ENCODE assay signal across 9 cellular contexts in genomic region chr3:129690406-129690805, GRCh38.
A peak's percentile ranks its signal among the peaks of the same experiment; 100 is the strongest.
DNase-seq lines count a peak whose midpoint lies in the region; ATAC-seq and TF ChIP-seq lines count a peak whose summit lies in the region.
"Had no signal": no experiment of that assay in that cellular context is flagged by ENCODE, and none has a peak within 500 bp of the region (broad histone marks: within the 10 kb centered on the region; RNA-seq: fewer than 3 reads in every experiment).

No MANE protein-coding gene starts in this region.

- H3K27me3 Mint-ChIP-seq in brain = peaks cover 2% of the 10 kb centered on the region

- no peaks in the 10 kb centered on the region for H3K27me3 ChIP-seq in upper lobe of right lung
- H3K27me3 ChIP-seq: tibial nerve had no signal

- H3K27ac ChIP-seq in upper lobe of right lung = no peak overlapping the region

- peak overlapping the region; percentile 34 to 99 (median 97) for H3K27ac Mint-ChIP-seq in brain

- DNase-seq in activated T-cell treated with anti-CD3 and anti-CD28 coated beads for 4 hours (peak; percentile 19), LHCN-M2 (ENCODE audit: low read depth) (peak; percentile 55), OCI-M1 (lab: John Stamatoyannopoulos, UW) (peak; percentile 81), islet precursor cell (peak; percentile 59), upper lobe of right lung (no peak)
- DNase-seq in activated T-cell treated with anti-CD3 and anti-CD28 coated beads, Interleukin-2, amount 50 U/mL, for 48 hours = no peak

- peaks cover 17% of the 10 kb centered on the region for H3K4me1 ChIP-seq in upper lobe of right lung

- H3K4me1 Mint-ChIP-seq in brain = peaks cover 61% of the 10 kb centered on the region

- no peak overlapping the region for H3K4me3 ChIP-seq in upper lobe of right lung
- H3K4me3 ChIP-seq: tibial nerve had no signal

- H3K36me3 ChIP-seq in upper lobe of right lung = no peaks in the 10 kb centered on the region
- H3K36me3 ChIP-seq: tibial nerve had no signal

- no peak for TF ChIP-seq CTCF in brain (conservative IDR thresholded peaks at IDR 0.05)
- no peak for TF ChIP-seq CTCF in upper lobe of right lung (IDR thresholded peaks at IDR 0.05)

- ATAC-seq in GM21529 (IDR thresholded peaks at IDR 0.05; ENCODE audit: unreplicated experiment) = peak; percentile 91
- peak; percentile 88 for ATAC-seq in upper lobe of right lung

- H3K9me3 ChIP-seq in upper lobe of right lung = no peaks in the 10 kb centered on the region
- H3K9me3 ChIP-seq: tibial nerve had no signal

- intact Hi-C loops in upper lobe of right lung (cut with DNase I) = no loop called here

- H3K4me3 Mint-ChIP-seq in brain = peak overlapping the region; percentile 10 to 91 (median 29)

- peaks cover 11% of the 10 kb centered on the region for H3K36me3 Mint-ChIP-seq in brain

- H3K9me3 Mint-ChIP-seq in brain = peaks cover 0 to 6% (median 3%) of the 10 kb centered on the region in 5 experiments

Comparison
In these comparisons a context has a peak if more than half of its experiments do, and no peak if none do; other contexts are left out.
1. DNase-seq: peak in activated T-cell treated with anti-CD3 and anti-CD28 coated beads for 4 hours (single experiment), LHCN-M2 (single experiment), OCI-M1 (single experiment) and islet precursor cell (single experiment); none in activated T-cell treated with anti-CD3 and anti-CD28 coated beads, Interleukin-2, amount 50 U/mL, for 48 hours (0 of 2) and upper lobe of right lung (single experiment).